9 cellular contexts compared by ENCODE assay signal in genomic region chr2:135743860-135744259, GRCh38. TPM values are rescaled to one million over a fixed set of nuclear protein-coding genes. Genes with fewer than 3 reads are reported as not detected.
A peak's percentile ranks its signal among the peaks of the same experiment; 100 is the strongest.
DNase-seq lines count a peak whose midpoint lies in the region; FAIRE-seq lines count a peak whose summit lies in the region.
"Had no signal": no experiment of that assay in that cellular context is flagged by ENCODE, and none has a peak within 500 bp of the region (broad histone marks: within the 10 kb centered on the region; RNA-seq: fewer than 3 reads in every experiment).

No MANE protein-coding gene starts in this region.

- DNase-seq in astrocyte of the hippocampus (ENCODE audit: low read depth, low spot score) (peak; percentile 13), frontal cortex (ENCODE audit: low spot score in 2 of 2) (no peak), SIG-M5 treated with dmso at 0.1 percent for 504 hours (lab: John Stamatoyannopoulos, UW; ENCODE audit: unreplicated experiment) (no peak), NCI-H1092 (lab: John Stamatoyannopoulos, UW) (no peak)
- no peak for DNase-seq in stimulated activated CD4-positive, alpha-beta T cell treated with anti-CD3 and anti-CD28 coated beads, Interleukin-4, amount 100 ng/mL, for 1 hour

- H3K27ac ChIP-seq in BLaER1 (no peak overlapping the region; the same call in 1 of the 2 replicates), HUES64 (ENCODE audit: low read depth, low read length) (no peak overlapping the region), muscle layer of colon (ENCODE audit: low read depth, low read length) (no peak overlapping the region)

- peak overlapping the region; percentile 98 for H3K4me3 ChIP-seq in BLaER1
- H3K4me3 ChIP-seq in HUES64 (ENCODE audit: low read length): peak overlapping the region; percentile 73
- no peak overlapping the region for H3K4me3 ChIP-seq in muscle layer of colon (ENCODE audit: low read depth in 1 of 2, low read length in 2 of 2)

- H3K9ac ChIP-seq in BLaER1 (peak overlapping the region; percentile 99), HUES64 (ENCODE audit: low read depth, low read length) (0 out of 2 replicates have a peak overlapping the region, but pooled peaks have one; percentile 36), muscle layer of colon (ENCODE audit: low read length) (peak overlapping the region; percentile 75)

- 93% methylated on average over 1 of the region's 1 CpG for WGBS in HUES64

- peaks cover 69% of the 10 kb centered on the region for H4K20me1 ChIP-seq in BLaER1

- peaks cover 22% of the 10 kb centered on the region for H3K4me1 ChIP-seq in BLaER1
- peaks cover 17% of the 10 kb centered on the region for H3K4me1 ChIP-seq in HUES64 (ENCODE audit: insufficient read depth, low read length)
- peaks cover 29% of the 10 kb centered on the region for H3K4me1 ChIP-seq in muscle layer of colon (ENCODE audit: insufficient read depth, low read length)

- H3K27me3 ChIP-seq in BLaER1 (no peaks in the 10 kb centered on the region), HUES64 (ENCODE audit: insufficient read depth, low read length) (no peaks in the 10 kb centered on the region), muscle layer of colon (ENCODE audit: control insufficient read depth in 1 of 2, insufficient read depth in 2 of 2, low read length in 2 of 2) (no peaks in the 10 kb centered on the region)

- peak overlapping the region; percentile 77 for H3K4me2 ChIP-seq in BLaER1

- peaks cover 44% of the 10 kb centered on the region for H3K36me3 ChIP-seq in BLaER1
- H3K36me3 ChIP-seq in HUES64 (ENCODE audit: insufficient read depth, low read length): peaks cover 29% of the 10 kb centered on the region
- H3K36me3 ChIP-seq in muscle layer of colon (ENCODE audit: insufficient read depth, low read length): no peaks in the 10 kb centered on the region

- no peak for FAIRE-seq in frontal cortex (lab: Jason Lieb, UNC)
- FAIRE-seq: colon had no signal

- H3K9me3 ChIP-seq in BLaER1 (no peaks in the 10 kb centered on the region), HUES64 (ENCODE audit: insufficient read depth, low read depth, low read length) (no peaks in the 10 kb centered on the region), muscle layer of colon (ENCODE audit: low read length) (no peaks in the 10 kb centered on the region)

RNA-seq across cellular contexts. Expression of gene UBXN4, which starts 2.2 kb away (rescaled TPM):
- polyA plus RNA-seq in HUES64 (2013, experiment 1 of 2): 51.7 TPM
- polyA plus RNA-seq in HUES64 (2013, experiment 2 of 2): 53.6 TPM
- 70.5 TPM for total RNA-seq in frontal cortex

Comparison
In these comparisons a context has a peak if more than half of its experiments do, and no peak if none do; other contexts are left out.
1. H3K4me3 ChIP-seq: peak in BLaER1 (single experiment) and HUES64 (single experiment); none in muscle layer of colon (0 of 2).
2. H3K9ac ChIP-seq: peak in every context shown above with its lines; median percentile 99 in BLaER1; 75 in muscle layer of colon; 36 in HUES64.